Comparison of ENCODE assay signal across 15 cellular contexts in the genomic region with DNA sequence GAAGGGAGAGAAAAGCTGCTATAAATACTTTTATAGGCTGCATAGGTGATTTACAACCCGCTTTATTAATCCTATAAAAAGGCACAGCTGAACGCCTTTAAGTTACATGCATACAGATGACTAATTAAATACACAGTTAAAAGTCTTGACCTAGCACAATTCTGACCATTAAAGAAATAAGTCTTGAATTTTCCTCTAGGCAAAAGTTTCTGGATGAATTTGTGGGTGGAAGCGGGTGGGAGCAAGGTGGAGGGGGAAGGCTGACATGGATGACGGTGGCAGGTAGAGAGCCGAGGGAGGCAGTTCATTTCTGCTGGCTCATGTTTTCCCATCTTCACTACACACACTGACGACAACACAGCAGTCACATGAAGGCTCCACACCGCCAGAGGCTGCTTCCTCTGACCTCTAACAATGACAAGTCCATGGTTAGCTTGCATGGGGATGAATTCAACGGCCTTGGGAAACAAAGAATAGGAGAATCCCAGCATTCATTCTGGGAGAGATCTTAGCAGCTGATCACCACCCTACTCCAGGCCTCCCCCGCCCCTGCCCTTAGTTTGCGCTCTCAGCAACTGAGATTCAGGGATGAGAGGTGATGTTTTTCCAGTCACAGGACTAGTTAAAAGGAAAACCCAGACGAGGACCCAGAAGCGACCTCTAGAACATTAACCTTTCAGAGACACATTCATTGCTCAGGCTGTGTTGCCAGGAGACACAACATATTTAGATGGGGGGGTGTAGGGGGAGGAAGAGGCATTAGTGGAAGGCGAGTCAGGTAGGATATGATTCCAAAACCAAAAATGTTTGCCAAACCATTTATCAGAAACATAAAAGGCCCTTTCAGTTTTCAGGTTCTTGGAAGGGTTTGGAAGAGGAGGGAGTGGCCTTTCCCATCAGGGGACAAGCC.
A peak's percentile ranks its signal among the peaks of the same experiment; 100 is the strongest.
DNase-seq lines count a peak whose midpoint lies in the region; ATAC-seq, FAIRE-seq and TF ChIP-seq lines count a peak whose summit lies in the region.
"Had no signal": no experiment of that assay in that cellular context is flagged by ENCODE, and none has a peak within 500 bp of the region (broad histone marks: within the 10 kb centered on the region; RNA-seq: fewer than 3 reads in every experiment).

No MANE protein-coding gene starts in this region.

- no peak overlapping the region for H3K4me2 ChIP-seq in MM.1S (ENCODE audit: low read depth, low read length)
- H3K4me2 ChIP-seq: BLaER1 treated with 17β-estradiol and CSF1 and Interleukin-3, amounts not matched to agents 10 nM and 100 nM had no signal

- no peak overlapping the region for H3K9ac ChIP-seq in MM.1S (ENCODE audit: low read length)
- H3K9ac ChIP-seq: BLaER1 treated with 17β-estradiol and CSF1 and Interleukin-3, amounts not matched to agents 10 nM and 100 nM had no signal

- no peak for FAIRE-seq in bronchial epithelial cell (lab: Jason Lieb, UNC)

- no peaks in the 10 kb centered on the region for H3K9me2 ChIP-seq in MM.1S (replicated peaks; ENCODE audit: insufficient read depth, low read length)

- H3K4me1 Mint-ChIP-seq in mesothelial cell of epicardium = peaks cover 41% of the 10 kb centered on the region

- no peak overlapping the region for H3K4me3 Mint-ChIP-seq in mesothelial cell of epicardium

- no peak overlapping the region for H2AFZ ChIP-seq in MM.1S (ENCODE audit: low read length)

- no peaks in the 10 kb centered on the region for H3K9me3 Mint-ChIP-seq in mesothelial cell of epicardium
- H3K9me3 Mint-ChIP-seq: activated T-helper 2 cell treated with anti-CD3 and anti-CD28 coated beads, Interferon-gamma antibody, Interleukin-2, Interleukin-4, amounts not matched to agents 10 μg/mL and 5 μg/mL and 100 μg/mL, durations not matched to agents 14 hours and 24 hours and 36 hours had no signal

- H3K36me3 Mint-ChIP-seq in mesothelial cell of epicardium = no peaks in the 10 kb centered on the region

- no peak overlapping the region for H3K27ac ChIP-seq in gastrocnemius medialis
- no peak overlapping the region for H3K27ac ChIP-seq in MM.1S (ENCODE audit: low read length)
- H3K27ac ChIP-seq: BLaER1 treated with 17β-estradiol and CSF1 and Interleukin-3, amounts not matched to agents 10 nM and 100 nM; thoracic aorta had no signal

- H3K9me3 ChIP-seq in gastrocnemius medialis = no peaks in the 10 kb centered on the region
- no peaks in the 10 kb centered on the region for H3K9me3 ChIP-seq in MM.1S (replicated peaks; ENCODE audit: insufficient read depth, low read length)
- H3K9me3 ChIP-seq: BLaER1 treated with 17β-estradiol and CSF1 and Interleukin-3, amounts not matched to agents 10 nM and 100 nM; thoracic aorta had no signal

- H3K79me2 ChIP-seq in MM.1S (ENCODE audit: low read length) = no peaks in the 10 kb centered on the region

- peak overlapping the region; percentile 39 for H3K27ac Mint-ChIP-seq in mesothelial cell of epicardium
- H3K27ac Mint-ChIP-seq: activated T-helper 2 cell treated with anti-CD3 and anti-CD28 coated beads, Interferon-gamma antibody, Interleukin-2, Interleukin-4, amounts not matched to agents 10 μg/mL and 5 μg/mL and 100 μg/mL, durations not matched to agents 14 hours and 24 hours and 36 hours had no signal

- in situ Hi-C loops in gastrocnemius medialis (cut with MboI; ENCODE audit: low sequenced_read_pairs in 4 of 4) = no loop called here

- intact Hi-C loops in gastrocnemius medialis (cut with DNase I; ENCODE audit: low total_unique reads) = no loop called here

- no peaks in the 10 kb centered on the region for H3F3A ChIP-seq in MM.1S (ENCODE audit: insufficient read depth, low read length)

- no peak for ATAC-seq in gastrocnemius medialis
- ATAC-seq in HG03342 (IDR thresholded peaks at IDR 0.05; ENCODE audit: unreplicated experiment) = no peak

- H3K36me3 ChIP-seq in bronchial epithelial cell (ENCODE audit: control insufficient read depth, insufficient read depth, low read length) = no peaks in the 10 kb centered on the region
- H3K36me3 ChIP-seq in gastrocnemius medialis = no peaks in the 10 kb centered on the region
- no peaks in the 10 kb centered on the region for H3K36me3 ChIP-seq in MM.1S (replicated peaks; ENCODE audit: insufficient read depth, low read length)
- H3K36me3 ChIP-seq: BLaER1 treated with 17β-estradiol and CSF1 and Interleukin-3, amounts not matched to agents 10 nM and 100 nM; thoracic aorta had no signal

- TF ChIP-seq POLR2A in gastrocnemius medialis (IDR thresholded peaks at IDR 0.05) = no peak

- no peaks in the 10 kb centered on the region for H4K20me1 ChIP-seq in MM.1S (ENCODE audit: insufficient read depth, low read length)
- H4K20me1 ChIP-seq: BLaER1 treated with 17β-estradiol and CSF1 and Interleukin-3, amounts not matched to agents 10 nM and 100 nM had no signal

- no peaks in the 10 kb centered on the region for H3K4me1 ChIP-seq in gastrocnemius medialis
- H3K4me1 ChIP-seq in MM.1S (ENCODE audit: low read length) = no peaks in the 10 kb centered on the region

- TF ChIP-seq CTCF in bronchial epithelial cell (IDR thresholded peaks at IDR 0.05; ENCODE audit: insufficient read depth, low read length, severe bottlenecking) = no peak
- no peak for TF ChIP-seq CTCF in mesothelial cell of epicardium (IDR thresholded peaks at IDR 0.05; ENCODE audit: unreplicated experiment)
- no peak for TF ChIP-seq CTCF in gastrocnemius medialis (IDR thresholded peaks at IDR 0.05 in 4 of 5, conservative IDR thresholded peaks at IDR 0.05 in 1 of 5)
- no peak for TF ChIP-seq CTCF in MM.1S (IDR thresholded peaks at IDR 0.05; ENCODE audit: low read length)

- peak; percentile 42 for DNase-seq in AG08395 (ENCODE audit: low spot score)
- DNase-seq in HT1080 (ENCODE audit: low read depth) = peak; percentile 22
- DNase-seq in bronchial epithelial cell (ENCODE audit: low read depth) = peak; percentile 31
- DNase-seq in mesothelial cell of epicardium (ENCODE audit: low spot score in 2 of 2, unreplicated experiment in 2 of 2) = no peak
- no peak for DNase-seq in gastrocnemius medialis
- no peak for DNase-seq in MM.1S
- no peak for DNase-seq in NK-92 treated with Interleukin-12 subunit alpha and Interleukin-12 subunit beta, amount 100 ng/mL, for 24 hours (lab: John Stamatoyannopoulos, UW)
- DNase-seq: activated CD4-positive, alpha-beta T cell treated with anti-CD3 and anti-CD28 coated beads for 4 hours; caudate nucleus; KBM-7; NCI-H524 treated with DMSO at 0.1 percent for 48 hours had no signal

- no peaks in the 10 kb centered on the region for H3K27me3 Mint-ChIP-seq in mesothelial cell of epicardium (ENCODE audit: low read depth)

- H3K27me3 ChIP-seq in bronchial epithelial cell (ENCODE audit: control insufficient read depth, insufficient read depth, low read length) (no peaks in the 10 kb centered on the region), gastrocnemius medialis (no peaks in the 10 kb centered on the region), MM.1S (replicated peaks; ENCODE audit: insufficient read depth, low read length) (no peaks in the 10 kb centered on the region)
- H3K27me3 ChIP-seq: BLaER1 treated with 17β-estradiol and CSF1 and Interleukin-3, amounts not matched to agents 10 nM and 100 nM had no signal

- H3K4me3 ChIP-seq in bronchial epithelial cell (ENCODE audit: low read depth, low read length) (no peak overlapping the region), gastrocnemius medialis (no peak overlapping the region), MM.1S (ENCODE audit: low read length) (no peak overlapping the region)
- H3K4me3 ChIP-seq: BLaER1 treated with 17β-estradiol and CSF1 and Interleukin-3, amounts not matched to agents 10 nM and 100 nM; thoracic aorta had no signal

Comparison
In these comparisons a context has a peak if more than half of its experiments do, and no peak if none do; other contexts are left out.
1. DNase-seq: peak in AG08395 (single experiment), HT1080 (single experiment) and bronchial epithelial cell (single experiment); none in mesothelial cell of epicardium (0 of 2), gastrocnemius medialis (0 of 2), MM.1S (single experiment) and NK-92 treated with Interleukin-12 subunit alpha and Interleukin-12 subunit beta, amount 100 ng/mL, for 24 hours (single experiment).